In the genomic region with DNA sequence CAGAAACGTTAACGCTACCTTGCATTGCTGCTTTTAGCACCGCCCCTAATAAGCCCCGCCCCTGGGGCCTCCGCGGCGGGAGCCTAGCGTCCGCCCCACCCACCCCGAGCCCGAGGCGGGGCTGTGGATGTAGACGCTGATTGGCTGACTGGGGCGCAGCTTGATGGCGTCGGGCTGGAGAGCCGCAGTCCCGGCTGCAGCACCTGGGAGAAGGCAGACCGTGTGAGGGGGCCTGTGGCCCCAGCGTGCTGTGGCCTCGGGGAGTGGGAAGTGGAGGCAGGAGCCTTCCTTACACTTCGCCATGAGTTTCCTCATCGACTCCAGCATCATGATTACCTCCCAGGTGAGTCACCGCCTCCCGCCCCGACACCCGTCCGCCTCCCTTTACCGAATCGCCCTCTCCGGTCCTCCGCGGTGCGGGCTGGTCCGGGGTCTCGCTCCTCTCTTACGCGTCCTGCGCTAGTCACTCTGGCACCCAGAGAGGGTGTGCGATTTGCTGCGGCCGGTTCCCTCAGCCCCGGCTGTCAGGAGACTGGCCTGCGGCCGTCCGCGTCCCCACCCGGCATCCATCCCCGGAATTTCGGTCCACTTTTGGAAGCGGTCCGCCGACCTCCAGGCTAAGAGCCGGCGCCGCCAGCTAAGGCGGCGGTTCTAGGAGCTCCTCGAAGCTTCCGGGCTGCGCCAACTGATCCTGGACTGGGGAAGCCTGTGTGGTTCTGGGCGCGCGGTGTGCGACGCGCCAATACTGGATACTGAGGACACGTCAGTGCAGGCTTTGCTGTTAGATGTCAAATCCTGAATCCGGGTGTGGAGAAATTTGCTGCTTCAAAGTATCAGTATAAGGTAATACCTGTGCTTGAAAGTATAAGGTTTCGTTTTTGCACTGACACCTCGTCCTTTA, we compare ENCODE assay signal across 8 cellular contexts. TPM values are rescaled to one million over a fixed set of nuclear protein-coding genes. Genes with fewer than 3 reads are reported as not detected.
DNase-seq lines count a peak whose midpoint lies in the region; ATAC-seq and FAIRE-seq lines count a peak whose summit lies in the region.
"Not testable (repeated sequence)": the region's sequence is repeated elsewhere in the genome, so short reads cannot be mapped to it uniquely, and the experiment has no call there.

Gene GPR89A (plus strand): TSS at position 156 of the 901 bp plus-strand sequence. CDS start 146 bp downstream, at position 302.

- H3K27me3 Mint-ChIP-seq in activated CD8-positive, alpha-beta memory T cell treated with anti-CD3 and anti-CD28 coated beads, Interleukin-2, amount 10 ng/mL, durations not matched to agents 7 days and 5 days: not testable (repeated sequence)

- not testable (repeated sequence) for FAIRE-seq in HTR-8/SVneo (lab: Jason Lieb, UNC)

- CTCF ChIA-PET in activated CD8-positive, alpha-beta memory T cell treated with anti-CD3 and anti-CD28 coated beads, Interleukin-2, amount 10 ng/mL, durations not matched to agents 7 days and 5 days (lab: Charles Lee): not testable (repeated sequence)

- H3K36me3 Mint-ChIP-seq in activated CD8-positive, alpha-beta memory T cell treated with anti-CD3 and anti-CD28 coated beads, Interleukin-2, amount 10 ng/mL, durations not matched to agents 7 days and 5 days: not testable (repeated sequence)

- ATAC-seq in GM21367 (IDR thresholded peaks at IDR 0.05; ENCODE audit: unreplicated experiment): peak; percentile 89
- peak; percentile 99 for ATAC-seq in activated CD8-positive, alpha-beta memory T cell treated with anti-CD3 and anti-CD28 coated beads, Interleukin-2, amount 10 ng/mL, durations not matched to agents 7 days and 5 days

- peaks cover 19% of the 10 kb centered on the region for H3K4me1 Mint-ChIP-seq in activated CD8-positive, alpha-beta memory T cell treated with anti-CD3 and anti-CD28 coated beads, Interleukin-2, amount 10 ng/mL, durations not matched to agents 7 days and 5 days

- DNase-seq in COLO829 (ENCODE audit: low spot score) (peak; percentile 84), HTR-8/SVneo (ENCODE audit: insufficient read length, low spot score) (peak; percentile 58), NOMO-1 treated with dmso at 0.1 percent for 144 hours (lab: John Stamatoyannopoulos, UW; ENCODE audit: unreplicated experiment) (peak; percentile 80), mesenteric fat pad (ENCODE audit: low spot score) (peak; percentile 97)
- DNase-seq in activated CD8-positive, alpha-beta memory T cell treated with anti-CD3 and anti-CD28 coated beads, Interleukin-2, amount 10 ng/mL, durations not matched to agents 7 days and 5 days: peak; percentile 97
- DNase-seq in stimulated activated CD8-positive, alpha-beta memory T cell treated with anti-CD3 and anti-CD28 coated beads, Interleukin-15, amount 100 ng/mL, for 24 hours (ENCODE audit: low read depth): peak; percentile 83

- H3K27ac Mint-ChIP-seq in activated CD8-positive, alpha-beta memory T cell treated with anti-CD3 and anti-CD28 coated beads, Interleukin-2, amount 10 ng/mL, durations not matched to agents 7 days and 5 days: peak within 1 kb of the TSS; percentile 89

- H3K9me3 Mint-ChIP-seq in activated CD8-positive, alpha-beta memory T cell treated with anti-CD3 and anti-CD28 coated beads, Interleukin-2, amount 10 ng/mL, durations not matched to agents 7 days and 5 days (ENCODE audit: low read depth): not testable (repeated sequence)

- in situ Hi-C loops in endometrial microvascular endothelial cells (cut with HindIII; ENCODE audit: inconsistent ontology term, low pct_unique_long_range_greater_than_20kb, low sequenced_read_pairs): not testable (repeated sequence)

- peak within 1 kb of the TSS; percentile 84 for H3K4me3 Mint-ChIP-seq in activated CD8-positive, alpha-beta memory T cell treated with anti-CD3 and anti-CD28 coated beads, Interleukin-2, amount 10 ng/mL, durations not matched to agents 7 days and 5 days

RNA-seq across cellular contexts. Expression of gene GPR89A, which starts in this region (rescaled TPM):
- 10 to 100 TPM; 32.7 to 50.5 TPM for total RNA-seq in activated CD8-positive, alpha-beta memory T cell treated with anti-CD3 and anti-CD28 coated beads, Interleukin-2, amount 10 ng/mL, durations not matched to agents 7 days and 5 days
- 47.6 TPM for total RNA-seq in endometrial microvascular endothelial cells (ENCODE audit: inconsistent ontology term)
- total RNA-seq in mesenteric fat pad: 13.1 TPM

Comparison
In these comparisons a context has a peak if more than half of its experiments do, and no peak if none do; other contexts are left out.
1. Peak in every context shown above with its lines: DNase-seq and ATAC-seq.